In genomic region chr6:155146205-155146604, GRCh38 we compare ENCODE assay signal across 24 cellular contexts.
"Had no signal": no experiment of that assay in that cellular context is flagged by ENCODE, and none has a peak within 500 bp of the region (broad histone marks: within the 10 kb centered on the region; RNA-seq: fewer than 3 reads in every experiment).

No MANE protein-coding gene starts in this region.

- H3K27ac ChIP-seq: HL-60, SJSA1, SK-N-MC had no signal

- H3K4me3 ChIP-seq: MG63, SJSA1, SK-N-MC had no signal

- H3K9me3 ChIP-seq: MG63, SJSA1 had no signal

- H3K36me3 ChIP-seq: MG63 had no signal

- DNase-seq: KBM-7, MG63, NCI-H1092, NCI-H1105 treated with DMSO at 0.1 percent for 48 hours, NCI-H1417 treated with DMSO at 0.1 percent for 48 hours, NCI-H146, NCI-H1694 treated with DMSO at 0.1 percent for 48 hours, NCI-H1930, NCI-H2081, NCI-H2107, NCI-H2227 treated with DMSO at 0.1 percent for 48 hours, NCI-H446, NCI-H510A, NCI-H524 treated with DMSO at 0.1 percent for 48 hours, NCI-H69, NCI-H774, Right ventricle myocardium superior, RPMI8226, SIG-M5 had no signal

- FAIRE-seq: HTR-8/SVneo, RCC 7860 had no signal

- H3K27me3 ChIP-seq: MG63, SJSA1 had no signal
